In genomic region chr12:118373628-118374027, GRCh38 we compare ENCODE assay signal across 8 cellular contexts. TPM values are rescaled to one million over a fixed set of nuclear protein-coding genes. Genes with fewer than 3 reads are reported as not detected.
DNase-seq lines count a peak whose midpoint lies in the region; ATAC-seq, FAIRE-seq and TF ChIP-seq lines count a peak whose summit lies in the region.

No MANE protein-coding gene starts in this region.

- peak overlapping the region; percentile 86 to 95 (median 94) for H3K4me3 Mint-ChIP-seq in CD4-positive, CD25-positive, alpha-beta regulatory T cell

- H3K36me3 ChIP-seq in CD4-positive, CD25-positive, alpha-beta regulatory T cell (ENCODE audit: control insufficient read depth, insufficient read depth, low read length), result no peaks in the 10 kb centered on the region
- H3K36me3 ChIP-seq in OCI-LY1 (ENCODE audit: insufficient read depth, low read length) (no peaks in the 10 kb centered on the region), endocrine pancreas (ENCODE audit: control insufficient read depth, insufficient read depth, low read length) (no peaks in the 10 kb centered on the region), neuronal stem cell (replicated peaks in 1 of 2; ENCODE audit: control insufficient read depth in 2 of 2, insufficient read depth in 2 of 2, low read length in 2 of 2) (no peaks in the 10 kb centered on the region)

- H3K79me2 ChIP-seq in OCI-LY1 (ENCODE audit: insufficient read depth, low read length), result peaks cover 10% of the 10 kb centered on the region; the same call in 1 of the 2 replicates

- H2AFZ ChIP-seq in OCI-LY1 (ENCODE audit: low read length) (no peak overlapping the region), neuronal stem cell (ENCODE audit: low read length) (peak overlapping the region; percentile 90)

- no peak overlapping the region for H2AK5ac ChIP-seq in neuronal stem cell (ENCODE audit: low read depth, low read length)

- no peak for FAIRE-seq in GM12891 (lab: Jason Lieb, UNC)

- peaks cover 41% of the 10 kb centered on the region for H3K4me1 ChIP-seq in CD4-positive, CD25-positive, alpha-beta regulatory T cell (ENCODE audit: control insufficient read depth, insufficient read depth, low read length, poor library complexity, severe bottlenecking)
- H3K4me1 ChIP-seq in OCI-LY1 (ENCODE audit: insufficient read depth, low read length, severe bottlenecking), result peaks cover 50% of the 10 kb centered on the region
- H3K4me1 ChIP-seq in endocrine pancreas (ENCODE audit: control insufficient read depth, insufficient read depth, low read length), result peaks cover 11% of the 10 kb centered on the region
- H3K4me1 ChIP-seq in neuronal stem cell (ENCODE audit: control insufficient read depth in 2 of 2, insufficient read depth in 1 of 2, low read depth in 1 of 2, low read length in 2 of 2), result peaks cover 3 to 8% of the 10 kb centered on the region in 2 donors

- H3K27ac Mint-ChIP-seq in CD4-positive, CD25-positive, alpha-beta regulatory T cell, result peak overlapping the region; percentile 95 to 97 (median 96)

- H3K27ac ChIP-seq in CD4-positive, CD25-positive, alpha-beta regulatory T cell (ENCODE audit: insufficient read depth, low read length, poor library complexity, severe bottlenecking), result peak overlapping the region; percentile 85
- H3K27ac ChIP-seq in OCI-LY1 (ENCODE audit: low read depth, low read length, poor library complexity, severe bottlenecking), result no peak overlapping the region
- H3K27ac ChIP-seq in neuronal stem cell (replicated peaks; ENCODE audit: low read length), result no peak overlapping the region

- H2BK12ac ChIP-seq in neuronal stem cell (ENCODE audit: low read length), result no peak overlapping the region

- no peak for ATAC-seq in CD4-positive, CD25-positive, alpha-beta regulatory T cell (ENCODE audit: low read depth in 2 of 2)
- no peak for ATAC-seq in HG03520 (IDR thresholded peaks at IDR 0.05; ENCODE audit: unreplicated experiment)
- no peak for ATAC-seq in HG02571 (IDR thresholded peaks at IDR 0.05; ENCODE audit: unreplicated experiment)

- no peak overlapping the region for H3K4ac ChIP-seq in neuronal stem cell (ENCODE audit: low read length)

- H3K9me3 ChIP-seq in CD4-positive, CD25-positive, alpha-beta regulatory T cell (ENCODE audit: control insufficient read depth in 2 of 2, low read length in 2 of 2), result no peaks in the 10 kb centered on the region
- H3K9me3 ChIP-seq in OCI-LY1 (ENCODE audit: low read length) (no peaks in the 10 kb centered on the region), endocrine pancreas (ENCODE audit: control insufficient read depth, low read length) (no peaks in the 10 kb centered on the region), neuronal stem cell (replicated peaks in 1 of 2; ENCODE audit: control insufficient read depth in 2 of 2, insufficient read depth in 1 of 2, low read depth in 1 of 2, low read length in 2 of 2) (no peaks in the 10 kb centered on the region)

- DNase-seq in CD4-positive, CD25-positive, alpha-beta regulatory T cell, result no peak
- DNase-seq in neuronal stem cell (ENCODE audit: low spot score) (no peak), NCI-H510A (lab: John Stamatoyannopoulos, UW) (no peak), GM12891 (ENCODE audit: insufficient read length, low spot score) (no peak)

- no peaks in the 10 kb centered on the region for H4K20me1 ChIP-seq in OCI-LY1 (ENCODE audit: insufficient read depth, low read length)

- H3K79me1 ChIP-seq in neuronal stem cell (ENCODE audit: low read depth, low read length), result peaks cover 3% of the 10 kb centered on the region

- no peak overlapping the region for H3K14ac ChIP-seq in neuronal stem cell (ENCODE audit: low read length)

- H3K23ac ChIP-seq in neuronal stem cell (ENCODE audit: low read depth, low read length, poor library complexity), result no peak overlapping the region

- no peak overlapping the region for H3K18ac ChIP-seq in neuronal stem cell (ENCODE audit: low read length)

- no peak overlapping the region for H2BK120ac ChIP-seq in neuronal stem cell (ENCODE audit: low read depth, low read length)

- no CpG with 5 or more reads among the region's 5 CpGs for WGBS in neuronal stem cell (ENCODE audit: extremely low coverage in 2 of 2, insufficient read length in 2 of 2, insufficient replicate concordance in 1 of 2), 2 donors

- no peak overlapping the region for H2BK5ac ChIP-seq in neuronal stem cell (ENCODE audit: low read length)

- no peaks in the 10 kb centered on the region for H3K27me3 ChIP-seq in CD4-positive, CD25-positive, alpha-beta regulatory T cell (ENCODE audit: control insufficient read depth, insufficient read depth, low read length)
- H3K27me3 ChIP-seq in OCI-LY1 (ENCODE audit: insufficient read depth, low read length) (no peaks in the 10 kb centered on the region), endocrine pancreas (ENCODE audit: control insufficient read depth, insufficient read depth, low read length) (no peaks in the 10 kb centered on the region), neuronal stem cell (ENCODE audit: control insufficient read depth in 3 of 3, insufficient read depth in 3 of 3, low read depth in 1 of 3, low read length in 3 of 3) (peaks cover 8 to 28% (median 19%) of the 10 kb centered on the region in 3 experiments)

- H3K4me1 Mint-ChIP-seq in CD4-positive, CD25-positive, alpha-beta regulatory T cell, result peaks cover 31 to 71% (median 53%) of the 10 kb centered on the region in 4 donors

- no peaks in the 10 kb centered on the region for H3K9me2 ChIP-seq in OCI-LY1 (ENCODE audit: low read depth, low read length)

- peak overlapping the region; percentile 93 for H3K4me3 ChIP-seq in CD4-positive, CD25-positive, alpha-beta regulatory T cell (ENCODE audit: low read depth, low read length)
- H3K4me3 ChIP-seq in OCI-LY1 (ENCODE audit: low read depth, low read length, poor library complexity, severe bottlenecking) (peak overlapping the region; percentile 97), endocrine pancreas (ENCODE audit: control insufficient read depth, insufficient read depth, low read length) (peak overlapping the region; percentile 90), neuronal stem cell (ENCODE audit: low read length in 2 of 2) (peak overlapping the region in 1 of 2 donors; percentile 90)

- TF ChIP-seq CTCF in OCI-LY1 (IDR thresholded peaks at IDR 0.05; ENCODE audit: low read length), result no peak

- TF ChIP-seq POLR2A in GM12891 (IDR thresholded peaks at IDR 0.05; ENCODE audit: low read depth, low read length), result no peak

- H3K36me3 Mint-ChIP-seq in CD4-positive, CD25-positive, alpha-beta regulatory T cell, result no peaks in the 10 kb centered on the region

- H4K91ac ChIP-seq in neuronal stem cell (ENCODE audit: low read depth, low read length, poor library complexity), result no peak overlapping the region

- no peaks in the 10 kb centered on the region for H3F3A ChIP-seq in OCI-LY1 (ENCODE audit: insufficient read depth, low read length)

- H3K4me2 ChIP-seq in OCI-LY1 (ENCODE audit: low read length), result peak overlapping the region; percentile 84
- H3K4me2 ChIP-seq in neuronal stem cell (ENCODE audit: insufficient read depth, low read length, poor library complexity, severe bottlenecking), result no peak overlapping the region

- H3K9ac ChIP-seq in OCI-LY1 (ENCODE audit: low read length), result peak overlapping the region; percentile 80
- H3K9ac ChIP-seq in endocrine pancreas (ENCODE audit: control insufficient read depth, insufficient read depth, low read length), result no peak overlapping the region
- H3K9ac ChIP-seq in neuronal stem cell (ENCODE audit: low read depth, low read length, poor library complexity), result no peak overlapping the region

- no peak overlapping the region for H2BK15ac ChIP-seq in neuronal stem cell (ENCODE audit: low read length)

- H3K9me3 Mint-ChIP-seq in CD4-positive, CD25-positive, alpha-beta regulatory T cell, result no peaks in the 10 kb centered on the region

- H3K27me3 Mint-ChIP-seq in CD4-positive, CD25-positive, alpha-beta regulatory T cell, result no peaks in the 10 kb centered on the region

- no peak overlapping the region for H4K8ac ChIP-seq in neuronal stem cell (ENCODE audit: low read depth, low read length)

TF ChIP-seq in GM12891, 5 proteins besides CTCF, POLR2A, EP300 and RAD21:
- TF ChIP-seq PAX5 (IDR thresholded peaks at IDR 0.05; ENCODE audit: insufficient read depth, low read length, severe bottlenecking), result no peak
- no peak for TF ChIP-seq TAF1 (IDR thresholded peaks at IDR 0.05; ENCODE audit: low read depth, low read length)
- TF ChIP-seq POU2F2 (IDR thresholded peaks at IDR 0.05; ENCODE audit: low read depth, low read length), result no peak
TF ChIP-seq in GM12891: peak in this region for 0.

RNA-seq across cellular contexts. Expression of gene TAOK3, which starts 0.9 kb away (rescaled TPM):
- 97.8 TPM for total RNA-seq in CD4-positive, CD25-positive, alpha-beta regulatory T cell
- 10 to 100 TPM; 60.2 to 74.8 (median 69.7) TPM for polyA plus RNA-seq in CD4-positive, CD25-positive, alpha-beta regulatory T cell
- 4.1 TPM for polyA plus RNA-seq in neuronal stem cell (2013, experiment 1 of 2)
- 4.5 TPM for polyA plus RNA-seq in neuronal stem cell (2013, experiment 2 of 2)
- polyA plus RNA-seq in GM12891 (2012; ENCODE audit: low read depth, missing spikeins), result 37.2 TPM

RNA-seq across cellular contexts. Expression of gene SUDS3, which starts 2.7 kb away (rescaled TPM):
- total RNA-seq in CD4-positive, CD25-positive, alpha-beta regulatory T cell, result 29.9 TPM
- 10 to 100 TPM; 13.0 to 14.5 (median 13.6) TPM for polyA plus RNA-seq in CD4-positive, CD25-positive, alpha-beta regulatory T cell
- 33.9 TPM for polyA plus RNA-seq in neuronal stem cell (2013, experiment 1 of 2)
- polyA plus RNA-seq in neuronal stem cell (2013, experiment 2 of 2), result 34.4 TPM
- 10.7 TPM for polyA plus RNA-seq in GM12891 (2012; ENCODE audit: low read depth, missing spikeins)
